ENCODE assay signal across 1 cellular context in the genomic region with DNA sequence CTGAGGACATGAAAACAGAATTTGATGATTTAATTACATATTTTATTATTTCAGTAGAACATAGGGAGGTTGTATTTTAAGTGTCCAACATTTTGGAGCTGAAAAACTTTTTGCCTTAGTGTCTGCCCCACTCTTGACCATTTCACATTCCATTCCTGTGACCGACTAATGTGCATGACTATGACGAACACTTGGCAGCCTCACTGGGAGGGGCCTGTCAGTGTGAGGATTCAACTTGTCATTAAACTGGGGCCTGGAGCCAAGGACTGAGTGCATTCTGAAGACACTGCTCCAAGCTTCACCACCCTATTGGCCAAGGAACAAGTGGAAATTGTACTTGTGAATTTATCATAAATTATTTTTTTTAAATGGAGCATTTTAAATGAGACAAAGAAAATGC.
TF ChIP-seq lines count a peak whose summit lies in the region.

No MANE protein-coding gene starts in this region.

TF ChIP-seq in IMR-90, 13 proteins besides CTCF, POLR2A, EP300 and RAD21:
- TF ChIP-seq FOS (IDR thresholded peaks at IDR 0.05; ENCODE audit: low read depth, low read length) (no peak), MAZ (IDR thresholded peaks at IDR 0.05; ENCODE audit: borderline replicate concordance, low read depth, low read length) (peak; percentile 39; the same call in 1 of the 2 replicates)
